In genomic region chr20:3785240-3786125, GRCh38 we compare ENCODE assay signal across 6 cellular contexts. TPM values are rescaled to one million over a fixed set of nuclear protein-coding genes. Genes with fewer than 3 reads are reported as not detected.
DNase-seq lines count a peak whose midpoint lies in the region; ATAC-seq and TF ChIP-seq lines count a peak whose summit lies in the region.

No MANE protein-coding gene starts in this region.

- no peak overlapping the region for H2AFZ ChIP-seq in neural progenitor cell (replicated peaks)

- peaks cover 8% of the 10 kb centered on the region for H3K4me1 ChIP-seq in neural progenitor cell

- H3K4me1 Mint-ChIP-seq in HFFc6 (ENCODE audit: low read depth), result peaks cover 45% of the 10 kb centered on the region
- peaks cover 69% of the 10 kb centered on the region for H3K4me1 Mint-ChIP-seq in brain
- peaks cover 19% of the 10 kb centered on the region for H3K4me1 Mint-ChIP-seq in neural progenitor cell

- H3K9ac ChIP-seq in neural progenitor cell, result peak overlapping the region; percentile 55

- peak overlapping the region; percentile 66 for H3K4me3 ChIP-seq in neural progenitor cell

- ATAC-seq in GM19397 (IDR thresholded peaks at IDR 0.05; ENCODE audit: unreplicated experiment) (no peak), HG02938 (IDR thresholded peaks at IDR 0.05; ENCODE audit: unreplicated experiment) (no peak)

- peak overlapping the region; percentile 93 for H3K4me2 ChIP-seq in neural progenitor cell

- H3K27me3 Mint-ChIP-seq in HFFc6 (ENCODE audit: insufficient read depth) (peaks cover 2% of the 10 kb centered on the region), brain (peaks cover 11% of the 10 kb centered on the region), neural progenitor cell (ENCODE audit: insufficient read depth, low read depth) (peaks cover 13% of the 10 kb centered on the region)

- H3K27ac Mint-ChIP-seq in HFFc6 (peak overlapping the region; percentile 59; the same call in 1 of the 2 replicates), brain (peak overlapping the region in 3 of 5 experiments; percentile 67 to 80 (median 79)), neural progenitor cell (no peak overlapping the region)

- H3K9me3 ChIP-seq in neural progenitor cell (ENCODE audit: low read depth), result no peaks in the 10 kb centered on the region

- peaks cover 15% of the 10 kb centered on the region for H3F3A ChIP-seq in neural progenitor cell (ENCODE audit: low read depth)

- H4K20me1 ChIP-seq in neural progenitor cell (ENCODE audit: low read depth), result peaks cover 36% of the 10 kb centered on the region

- H3K36me3 ChIP-seq in neural progenitor cell, result no peaks in the 10 kb centered on the region

- DNase-seq in HFFc6 (peak; percentile 12), neural progenitor cell (ENCODE audit: low spot score) (peak; percentile 28)
- DNase-seq in stimulated activated CD4-positive, alpha-beta T cell treated with anti-CD3 and anti-CD28 coated beads, Interleukin-2, amount 100 ng/mL, for 48 hours, result no peak

- H3K36me3 Mint-ChIP-seq in HFFc6 (ENCODE audit: low read depth), result peaks cover 11% of the 10 kb centered on the region
- H3K36me3 Mint-ChIP-seq in brain, result peaks cover 8% of the 10 kb centered on the region
- peaks cover 9% of the 10 kb centered on the region for H3K36me3 Mint-ChIP-seq in neural progenitor cell

- H3K27ac ChIP-seq in neural progenitor cell, result no peak overlapping the region

- peaks cover 21% of the 10 kb centered on the region for H3K79me2 ChIP-seq in neural progenitor cell (ENCODE audit: low read depth)

- TF ChIP-seq CTCF in HFFc6 (IDR thresholded peaks at IDR 0.05) (peak; percentile 18; the same call in 1 of the 2 replicates), brain (conservative IDR thresholded peaks at IDR 0.05) (no peak), neural progenitor cell (IDR thresholded peaks at IDR 0.05) (no peak)

- H3K9me3 Mint-ChIP-seq in HFFc6 (no peaks in the 10 kb centered on the region), brain (peaks cover 0 to 2% (median 0%) of the 10 kb centered on the region in 5 experiments), neural progenitor cell (no peaks in the 10 kb centered on the region)

- H3K27me3 ChIP-seq in neural progenitor cell, result peaks cover 42% of the 10 kb centered on the region

- H3K4me3 Mint-ChIP-seq in HFFc6, result peak overlapping the region; percentile 89
- peak overlapping the region in 4 of 5 experiments; percentile 58 to 90 (median 82) for H3K4me3 Mint-ChIP-seq in brain
- no peak overlapping the region for H3K4me3 Mint-ChIP-seq in neural progenitor cell

RNA-seq across cellular contexts. Expression of gene CENPB, which starts 1.1 kb away (rescaled TPM):
- total RNA-seq in HFFc6 (2021; fragmentation: NEBNext Ultra II Directional; extraction: Animal tissue kit (Norgen Biotek cat#: 25700)), result 100 to 1,000 TPM; 109 to 128 (median 117) TPM
- 122 TPM for polyA plus RNA-seq in brain (ENCODE audit: insufficient read depth, low read depth, low replicate concordance)
- total RNA-seq in neural progenitor cell (ENCODE audit: low replicate concordance), result 5.0 and 28.9 TPM in 2 replicates

RNA-seq across cellular contexts. Expression of gene SPEF1, which starts 4.2 kb away (rescaled TPM):
- total RNA-seq in HFFc6 (2021; fragmentation: NEBNext Ultra II Directional; extraction: Animal tissue kit (Norgen Biotek cat#: 25700)), result under 1 TPM in 5 of 6 experiments, not detected in 1; 0.19 to 0.48 (median 0.36) TPM
- 1.0 TPM for polyA plus RNA-seq in brain (ENCODE audit: insufficient read depth, low read depth, low replicate concordance)
- total RNA-seq in neural progenitor cell (ENCODE audit: low replicate concordance), result 0.34 and 1.2 TPM in 2 replicates

RNA-seq across cellular contexts. Expression of gene CDC25B, which starts 10.6 kb away (rescaled TPM):
- 10 to 100 TPM; 44.9 to 92.6 (median 84.5) TPM for total RNA-seq in HFFc6 (2021; fragmentation: NEBNext Ultra II Directional; extraction: Animal tissue kit (Norgen Biotek cat#: 25700))
- 139 TPM for polyA plus RNA-seq in brain (ENCODE audit: insufficient read depth, low read depth, low replicate concordance)
- total RNA-seq in neural progenitor cell (ENCODE audit: low replicate concordance), result 9.3 and 22.9 TPM in 2 replicates

RNA-seq across cellular contexts. Expression of gene ADISSP, which starts 17.9 kb away (rescaled TPM):
- total RNA-seq in HFFc6 (2021; fragmentation: NEBNext Ultra II Directional; extraction: Animal tissue kit (Norgen Biotek cat#: 25700)), result 100 to 1,000 TPM in 1 of 6 experiments, 10 to 100 TPM in 5; 86.0 to 105 (median 89.9) TPM
- 54.2 TPM for polyA plus RNA-seq in brain (ENCODE audit: insufficient read depth, low read depth, low replicate concordance)
- total RNA-seq in neural progenitor cell (ENCODE audit: low replicate concordance), result 17.6 and 42.8 TPM in 2 replicates

RNA-seq across cellular contexts. Expression of gene AP5S1, which starts 34.9 kb away (rescaled TPM):
- total RNA-seq in HFFc6 (2021; fragmentation: NEBNext Ultra II Directional; extraction: Animal tissue kit (Norgen Biotek cat#: 25700)), result 10 to 100 TPM; 17.7 to 21.7 (median 19.4) TPM
- polyA plus RNA-seq in brain (ENCODE audit: insufficient read depth, low read depth, low replicate concordance), result 15.1 TPM
- total RNA-seq in neural progenitor cell (ENCODE audit: low replicate concordance), result 1.2 and 3.4 TPM in 2 replicates

Comparison
In these comparisons a context has a peak if more than half of its experiments do, and no peak if none do; other contexts are left out.
1. DNase-seq: peak in HFFc6 (single experiment) and neural progenitor cell (single experiment); none in stimulated activated CD4-positive, alpha-beta T cell treated with anti-CD3 and anti-CD28 coated beads, Interleukin-2, amount 100 ng/mL, for 48 hours (0 of 2).